ENCODE assay signal across 11 cellular contexts in genomic region chr10:8616166-8616565, GRCh38.
A peak's percentile ranks its signal among the peaks of the same experiment; 100 is the strongest.
DNase-seq lines count a peak whose midpoint lies in the region; ATAC-seq and TF ChIP-seq lines count a peak whose summit lies in the region.
"Had no signal": no experiment of that assay in that cellular context is flagged by ENCODE, and none has a peak within 500 bp of the region (broad histone marks: within the 10 kb centered on the region; RNA-seq: fewer than 3 reads in every experiment).

No MANE protein-coding gene starts in this region.

- H3K9me3 ChIP-seq in A673 (ENCODE audit: low read depth, low read length, poor library complexity, severe bottlenecking) = no peaks in the 10 kb centered on the region

- peaks cover 3% of the 10 kb centered on the region for H3K4me1 Mint-ChIP-seq in memory B cell

- CTCF ChIA-PET in A673 (lab: Charles Lee) = no interaction called here

- intact Hi-C loops in A673 (cut with micrococcal nuclease; ENCODE audit: unreplicated experiment) = no loop called here

- peaks cover 10% of the 10 kb centered on the region for H3K9me3 Mint-ChIP-seq in memory B cell

- no peak overlapping the region for H3K27ac Mint-ChIP-seq in memory B cell

- H3K4me3 Mint-ChIP-seq in memory B cell = no peak overlapping the region

- no peak for TF ChIP-seq CTCF in A673 (conservative IDR thresholded peaks at IDR 0.05; ENCODE audit: low read depth, low read length)

- no peaks in the 10 kb centered on the region for H3K36me3 Mint-ChIP-seq in memory B cell

- H3K27me3 Mint-ChIP-seq in memory B cell = no peaks in the 10 kb centered on the region

- H3K36me3 ChIP-seq in A673 (ENCODE audit: insufficient read depth, low read length, poor library complexity, severe bottlenecking) = no peaks in the 10 kb centered on the region

- DNase-seq in memory B cell (ENCODE audit: low spot score in 2 of 2) (no peak), NCI-H82 treated with DMSO at 0.1 percent for 48 hours (lab: John Stamatoyannopoulos, UW; ENCODE audit: unreplicated experiment) (no peak), C1 segment of cervical spinal cord (lab: John Stamatoyannopoulos, UW) (no peak), kidney glomerular epithelial cell (lab: John Stamatoyannopoulos, UW) (no peak), A673 (ENCODE audit: low spot score) (no peak)
- DNase-seq: dermis blood vessel endothelial cell, glutamatergic neuron had no signal

- POLR2A ChIA-PET in A673 (lab: Charles Lee; ENCODE audit: low non-redundant PET) = no interaction called here

- BruUV-seq in A673 (replicated peaks; lab: Mats Ljungman, UMichigan) = no TSS peak

- no peaks in the 10 kb centered on the region for H3K4me1 ChIP-seq in A673 (ENCODE audit: insufficient read depth, low read length, poor library complexity, severe bottlenecking)

- H3K4me3 ChIP-seq in A673 (ENCODE audit: low read depth, low read length, poor library complexity, severe bottlenecking) = no peak overlapping the region

- no peaks in the 10 kb centered on the region for H3K27me3 ChIP-seq in A673 (replicated peaks; ENCODE audit: insufficient read depth, low read depth, low read length, poor library complexity)

- ATAC-seq in GM18519 (IDR thresholded peaks at IDR 0.05; ENCODE audit: low FRiP score, unreplicated experiment) (peak; percentile 92), GM21576 (IDR thresholded peaks at IDR 0.05; ENCODE audit: unreplicated experiment) (peak; percentile 68), HG03520 (IDR thresholded peaks at IDR 0.05; ENCODE audit: unreplicated experiment) (peak; percentile 43), memory B cell (ENCODE audit: low read depth) (peak; percentile 22)
- ATAC-seq: Right ventricle myocardium inferior had no signal

- H3K27ac ChIP-seq in A673 (ENCODE audit: low read depth, low read length, poor library complexity, severe bottlenecking) = no peak overlapping the region

Comparison
In these comparisons a context has a peak if more than half of its experiments do, and no peak if none do; other contexts are left out.
1. ATAC-seq: peak in every context shown above with its lines; median percentile 92 in GM18519; 68 in GM21576; 43 in HG03520; 22 in memory B cell.